ENCODE assay signal across 8 cellular contexts in the genomic region with DNA sequence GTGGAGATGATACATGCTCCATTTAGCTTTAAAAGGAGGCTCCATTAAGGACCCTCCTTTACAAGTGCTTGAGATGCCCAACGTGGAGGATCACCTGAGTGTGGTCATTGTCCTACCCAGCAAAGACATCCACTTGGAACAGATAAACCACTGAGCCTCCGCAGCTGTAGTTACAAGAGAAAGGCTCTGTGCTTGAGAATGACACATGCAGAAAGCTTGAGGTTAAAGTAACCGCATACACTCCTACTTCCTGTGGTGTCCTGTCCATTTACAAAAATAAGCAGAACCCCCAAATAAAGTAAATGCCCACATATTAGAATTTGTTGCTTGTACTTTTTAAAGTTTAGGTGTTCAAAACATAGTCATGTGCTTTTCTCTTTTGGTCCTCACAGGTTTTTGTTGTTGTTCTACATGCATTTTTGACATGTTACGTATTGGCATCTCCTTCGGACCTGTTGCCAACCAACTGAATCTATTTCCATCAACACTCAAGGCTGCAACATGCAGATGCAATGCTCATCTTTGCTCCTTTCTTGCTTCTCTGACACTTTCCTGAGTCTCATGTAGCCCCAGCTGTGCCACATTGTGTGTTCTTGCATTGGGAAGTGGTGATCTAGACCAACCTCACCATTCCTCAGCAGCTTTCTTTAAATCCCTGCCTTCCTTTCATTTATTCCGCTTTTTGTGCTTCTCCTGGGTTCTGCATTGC. TPM values are rescaled to one million over a fixed set of nuclear protein-coding genes. Genes with fewer than 3 reads are reported as not detected.
A peak's percentile ranks its signal among the peaks of the same experiment; 100 is the strongest.
DNase-seq lines count a peak whose midpoint lies in the region; ATAC-seq and TF ChIP-seq lines count a peak whose summit lies in the region.

No MANE protein-coding gene starts in this region.

- POLR2A ChIA-PET in IMR-90 (lab: Charles Lee; ENCODE audit: unreplicated experiment), result no interaction called here

- peaks cover 11% of the 10 kb centered on the region; the same call in 1 of the 2 replicates for H3K4me1 ChIP-seq in IMR-90 (ENCODE audit: control insufficient read depth, insufficient read depth, low read length)

- peak overlapping the region; percentile 4 to 70; a peak in 3 of 4 replicates for H4K8ac ChIP-seq in IMR-90 (ENCODE audit: low read depth in 2 of 2, low read length in 2 of 2)

- H3K4me3 ChIP-seq in IMR-90 (ENCODE audit: insufficient read depth, low read depth, low read length), result no peak overlapping the region
- H3K4me3 ChIP-seq in choroid plexus epithelial cell (ENCODE audit: low read depth, low read length), result no peak overlapping the region

- H3K9me1 ChIP-seq in IMR-90 (ENCODE audit: insufficient read depth, low read length), result peaks cover 9% of the 10 kb centered on the region

- H2AK9ac ChIP-seq in IMR-90 (replicated peaks; ENCODE audit: low read depth, low read length, poor library complexity), result no peak overlapping the region

- ATAC-seq in GM21717 (IDR thresholded peaks at IDR 0.05; ENCODE audit: unreplicated experiment), result peak; percentile 89
- peak; percentile 61 for ATAC-seq in IMR-90 (ENCODE audit: low read depth)

- H3K4ac ChIP-seq in IMR-90 (ENCODE audit: low read depth, low read length), result peak overlapping the region; percentile 98

- 0 out of 2 replicates have a peak, but pooled peaks have one; percentile 13 for TF ChIP-seq POLR2A in IMR-90 (IDR thresholded peaks at IDR 0.05; ENCODE audit: low read depth, low read length)

- intact Hi-C loops in IMR-90 (cut with micrococcal nuclease) (loop anchor here (5.0 kb wide), 1 partner anchor 69 kb away; no protein-coding TSS in a partner anchor), posterior cingulate gyrus (cut with DNase I) (no loop called here)

- H4K5ac ChIP-seq in IMR-90 (ENCODE audit: low read depth, low read length), result no peak overlapping the region; the same call in 1 of the 2 replicates

- peak overlapping the region; percentile 29; the same call in 1 of the 2 replicates for H3K4me2 ChIP-seq in IMR-90 (ENCODE audit: low read depth, low read length)

- H3K9ac ChIP-seq in IMR-90 (ENCODE audit: low read depth, low read length), result no peak overlapping the region

- H3K27ac ChIP-seq in IMR-90 (ENCODE audit: insufficient read depth, low read length), result no peak overlapping the region; the same call in 1 of the 2 replicates

- H2BK20ac ChIP-seq in IMR-90 (ENCODE audit: low read depth, low read length), result peak overlapping the region; percentile 99

- peak overlapping the region; percentile 91 for H2AK5ac ChIP-seq in IMR-90 (ENCODE audit: low read depth, low read length)

- H2BK120ac ChIP-seq in IMR-90 (ENCODE audit: low read depth, low read length), result peak overlapping the region; percentile 98

- no peak for TF ChIP-seq CTCF in IMR-90 (conservative IDR thresholded peaks at IDR 0.05; ENCODE audit: low read depth, low read length)
- no peak for TF ChIP-seq CTCF in choroid plexus epithelial cell (conservative IDR thresholded peaks at IDR 0.05; ENCODE audit: low read depth, low read length)

- no TSS peak for BruUV-seq in IMR-90 (replicated peaks; lab: Mats Ljungman, UMichigan)

- H2BK5ac ChIP-seq in IMR-90 (ENCODE audit: low read depth, low read length, poor library complexity, severe bottlenecking), result peak overlapping the region; percentile 88

- H4K20me1 ChIP-seq in IMR-90 (ENCODE audit: insufficient read depth, low read length), result no peaks in the 10 kb centered on the region

- peak overlapping the region; percentile 30; the same call in 1 of the 2 replicates for H3K56ac ChIP-seq in IMR-90 (ENCODE audit: extremely low read depth, insufficient read depth, low read length)

- no peaks in the 10 kb centered on the region for H3K36me3 ChIP-seq in IMR-90 (ENCODE audit: control insufficient read depth, insufficient read depth, low read length)

- in situ Hi-C loops in IMR-90 (cut with MboI; ENCODE audit: low sequenced_read_pairs), result no loop called here

- no peaks in the 10 kb centered on the region for H3K27me3 ChIP-seq in IMR-90 (ENCODE audit: control insufficient read depth, insufficient read depth, low read length)

- peak overlapping the region; percentile 93 for H3K23ac ChIP-seq in IMR-90 (ENCODE audit: low read depth, low read length)

- H3K79me1 ChIP-seq in IMR-90 (ENCODE audit: low read depth in 1 of 2, low read length in 2 of 2), result no peaks in the 10 kb centered on the region

- peak overlapping the region; percentile 84 for H4K91ac ChIP-seq in IMR-90 (ENCODE audit: insufficient read depth, low read depth, low read length)

- peak overlapping the region; percentile 96; the same call in 1 of the 3 replicates for H2BK15ac ChIP-seq in IMR-90 (ENCODE audit: low read depth, low read length)

- DNase-seq in GM03348 (ENCODE audit: low spot score), result peak; percentile 25
- peak; percentile 84 for DNase-seq in IMR-90
- DNase-seq in choroid plexus epithelial cell (ENCODE audit: low read depth), result peak; percentile 66
- no peak for DNase-seq in NCI-H1694 (lab: John Stamatoyannopoulos, UW)
- DNase-seq in posterior cingulate gyrus, result no peak
- no peak for DNase-seq in NCI-H82 (lab: John Stamatoyannopoulos, UW)
- DNase-seq in ureter (ENCODE audit: low spot score), result no peak

- peak overlapping the region; percentile 65; the same call in 1 of the 2 replicates for H3K18ac ChIP-seq in IMR-90 (ENCODE audit: low read depth, low read length)

- peak overlapping the region; percentile 90 for H3K14ac ChIP-seq in IMR-90 (replicated peaks; ENCODE audit: low read depth, low read length)

- H3K9me3 ChIP-seq in IMR-90 (ENCODE audit: control insufficient read depth, insufficient read depth, low read length), result no peaks in the 10 kb centered on the region

- CTCF ChIA-PET in IMR-90 (lab: Yijun Ruan, JAX), result interaction anchor here (0.6 to 1.0 kb wide), 4 partner anchors 8 to 89 kb away, joined by 3 read pairs; no protein-coding TSS in a partner anchor

- dilution Hi-C loops in IMR-90 (cut with HindIII; ENCODE audit: low sequenced_read_pairs, unreplicated experiment), result no loop called here

- 74% methylated on average over 3 of the region's 6 CpGs; no CpG with 5 or more reads in 1 of the 2 experiments for WGBS in IMR-90 (ENCODE audit: extremely low coverage in 2 of 2, insufficient read length in 1 of 2), 2 experiments

- TF ChIP-seq RAD21 in IMR-90 (IDR thresholded peaks at IDR 0.05; ENCODE audit: low read length), result no peak

- H2AFZ ChIP-seq in IMR-90 (replicated peaks; ENCODE audit: low read length, poor library complexity), result peak overlapping the region; percentile 59

TF ChIP-seq in IMR-90, 13 proteins besides CTCF, POLR2A, EP300 and RAD21:
- TF ChIP-seq FOS (IDR thresholded peaks at IDR 0.05; ENCODE audit: low read depth, low read length), result 0 out of 2 replicates have a peak, but pooled peaks have one; percentile 19
- no peak for TF ChIP-seq MAZ (IDR thresholded peaks at IDR 0.05; ENCODE audit: borderline replicate concordance, low read depth, low read length)
- 0 out of 2 replicates have a peak, but pooled peaks have one; percentile 3 for TF ChIP-seq BHLHE40 (IDR thresholded peaks at IDR 0.05; ENCODE audit: low read depth, low read length)
TF ChIP-seq in IMR-90: peak in this region for 2.

RNA-seq across cellular contexts. Expression of gene SERPINB7, which starts 56.0 kb away (rescaled TPM):
- total RNA-seq in IMR-90 (2012; rRNA removed) (100 and 120 TPM in 2 replicates), ureter (not detected)
- 76.5 and 79.9 TPM in 2 replicates for polyA plus RNA-seq in IMR-90 (2012; rRNA removed)
- 21.4 and 33.7 TPM in 2 replicates for polyA plus RNA-seq in IMR-90 (2012; cell fraction: cytosol; rRNA removed)
- polyA plus RNA-seq in IMR-90 (2012; cell fraction: nucleus; rRNA removed; ENCODE audit: low replicate concordance), result 4.6 and 37.3 TPM in 2 replicates

RNA-seq across cellular contexts. Expression of gene SERPINB2, which starts 56.3 kb away (rescaled TPM):
- total RNA-seq in IMR-90 (2012; rRNA removed), result 34.4 and 43.0 TPM in 2 replicates
- 32.1 and 46.4 TPM in 2 replicates for polyA plus RNA-seq in IMR-90 (2012; rRNA removed)
- polyA plus RNA-seq in IMR-90 (2012; cell fraction: cytosol; rRNA removed), result 5.3 and 22.9 TPM in 2 replicates
- polyA plus RNA-seq in IMR-90 (2012; cell fraction: nucleus; rRNA removed; ENCODE audit: low replicate concordance), result 5.4 and 32.1 TPM in 2 replicates
- not detected for total RNA-seq in ureter

Comparison
In these comparisons a context has a peak if more than half of its experiments do, and no peak if none do; other contexts are left out.
1. DNase-seq: peak in GM03348 (single experiment), IMR-90 (single experiment) and choroid plexus epithelial cell (single experiment); none in NCI-H1694 (single experiment), posterior cingulate gyrus (0 of 10), NCI-H82 (single experiment) and ureter (single experiment).
2. RNA of gene SERPINB7, which starts 56.0 kb away (total RNA-seq): 100 to 120 TPM in IMR-90; not detected in ureter (single experiment); every median in the first group is over 100 times any median in the second.
3. RNA of gene SERPINB2, which starts 56.3 kb away (total RNA-seq): 34.4 to 43.0 TPM in IMR-90; not detected in ureter (single experiment); every median in the first group is over 10 times any median in the second.